Comparison of ENCODE assay signal across 9 cellular contexts in genomic region chr17:49967621-49968379, GRCh38. TPM values are rescaled to one million over a fixed set of nuclear protein-coding genes. Genes with fewer than 3 reads are reported as not detected.
DNase-seq lines count a peak whose midpoint lies in the region; ATAC-seq and TF ChIP-seq lines count a peak whose summit lies in the region.
"Had no signal": no experiment of that assay in that cellular context is flagged by ENCODE, and none has a peak within 500 bp of the region (broad histone marks: within the 10 kb centered on the region; RNA-seq: fewer than 3 reads in every experiment).

No MANE protein-coding gene starts in this region.

- POLR2A ChIA-PET in CD8-positive, alpha-beta T cell (lab: Charles Lee): no interaction called here

- no peak overlapping the region for H3K18ac ChIP-seq in neuronal stem cell (ENCODE audit: low read length)

- peaks cover 61% of the 10 kb centered on the region for H3K4me1 ChIP-seq in CD8-positive, alpha-beta T cell (ENCODE audit: insufficient read depth, low read length)
- peaks cover 11 to 24% of the 10 kb centered on the region in 2 donors for H3K4me1 ChIP-seq in duodenal mucosa (ENCODE audit: control insufficient read depth in 1 of 2, insufficient read depth in 2 of 2, low read length in 2 of 2)
- peaks cover 13 to 26% of the 10 kb centered on the region in 2 donors for H3K4me1 ChIP-seq in neuronal stem cell (ENCODE audit: control insufficient read depth in 2 of 2, insufficient read depth in 1 of 2, low read depth in 1 of 2, low read length in 2 of 2)

- ATAC-seq in CD8-positive, alpha-beta T cell: no peak
- no peak for ATAC-seq in GM21526 (IDR thresholded peaks at IDR 0.05; ENCODE audit: low FRiP score, unreplicated experiment)

- H3K4me2 ChIP-seq in neuronal stem cell (ENCODE audit: insufficient read depth, low read length, poor library complexity, severe bottlenecking): peak overlapping the region; percentile 92

- WGBS in neuronal stem cell (ENCODE audit: extremely low coverage in 2 of 2, insufficient read length in 2 of 2, insufficient replicate concordance in 1 of 2), 2 donors: no CpG with 5 or more reads among the region's 9 CpGs

- H3K9me3 Mint-ChIP-seq in CD8-positive, alpha-beta T cell: no peaks in the 10 kb centered on the region

- H3K79me1 ChIP-seq in neuronal stem cell (ENCODE audit: low read depth, low read length): no peaks in the 10 kb centered on the region

- CTCF ChIA-PET in CD8-positive, alpha-beta T cell (lab: Charles Lee): interaction anchor here (1.4 to 2.4 kb wide), 4 partner anchors 15 to 106 kb away, joined by 4 to 13 read pairs (median 6); no protein-coding TSS in a partner anchor

- no peaks in the 10 kb centered on the region for H3K36me3 Mint-ChIP-seq in CD8-positive, alpha-beta T cell

- no peak for TF ChIP-seq CTCF in CD8-positive, alpha-beta T cell (IDR thresholded peaks at IDR 0.05)

- H3K4me1 Mint-ChIP-seq in CD8-positive, alpha-beta T cell (ENCODE audit: low read depth): peaks cover 61% of the 10 kb centered on the region

- H3K9ac ChIP-seq in duodenal mucosa (ENCODE audit: low read depth in 1 of 2, low read length in 2 of 2) (no peak overlapping the region), neuronal stem cell (ENCODE audit: low read depth, low read length, poor library complexity) (no peak overlapping the region)

- H3K14ac ChIP-seq in neuronal stem cell (ENCODE audit: low read length): no peak overlapping the region

- no peak overlapping the region for H2BK15ac ChIP-seq in neuronal stem cell (ENCODE audit: low read length)

- DNase-seq in CD8-positive, alpha-beta T cell: no peak
- DNase-seq in MG63 (no peak), neuronal stem cell (ENCODE audit: low spot score) (no peak), A172 (ENCODE audit: low spot score) (no peak), HCEC 1CT (no peak), germinal center (ENCODE audit: low spot score) (no peak)

- H3K27me3 Mint-ChIP-seq in CD8-positive, alpha-beta T cell (ENCODE audit: low read depth): peaks cover 64% of the 10 kb centered on the region

- H2BK5ac ChIP-seq in neuronal stem cell (ENCODE audit: low read length): no peak overlapping the region

- H3K27ac ChIP-seq in CD8-positive, alpha-beta T cell (ENCODE audit: low read depth, low read length): no peak overlapping the region
- no peak overlapping the region for H3K27ac ChIP-seq in duodenal mucosa (ENCODE audit: low read depth, low read length)
- no peak overlapping the region for H3K27ac ChIP-seq in neuronal stem cell (replicated peaks; ENCODE audit: low read length)

- H3K9me3 ChIP-seq in CD8-positive, alpha-beta T cell (ENCODE audit: low read length): no peaks in the 10 kb centered on the region
- H3K9me3 ChIP-seq in MG63 (no peaks in the 10 kb centered on the region), duodenal mucosa (ENCODE audit: control insufficient read depth in 1 of 2, low read length in 2 of 2) (no peaks in the 10 kb centered on the region), neuronal stem cell (replicated peaks in 1 of 2; ENCODE audit: control insufficient read depth in 2 of 2, insufficient read depth in 1 of 2, low read depth in 1 of 2, low read length in 2 of 2) (peaks cover 3 to 9% of the 10 kb centered on the region in 2 donors)

- no peak overlapping the region for H4K8ac ChIP-seq in neuronal stem cell (ENCODE audit: low read depth, low read length)

- H2AK5ac ChIP-seq in neuronal stem cell (ENCODE audit: low read depth, low read length): no peak overlapping the region

- H2BK12ac ChIP-seq in neuronal stem cell (ENCODE audit: low read length): no peak overlapping the region

- H3K27ac Mint-ChIP-seq in CD8-positive, alpha-beta T cell: no peak overlapping the region

- intact Hi-C loops in CD8-positive, alpha-beta T cell (cut with DNase I, micrococcal nuclease): no loop called here

- H3K36me3 ChIP-seq in CD8-positive, alpha-beta T cell (ENCODE audit: insufficient read depth, low read length): no peaks in the 10 kb centered on the region
- H3K36me3 ChIP-seq in MG63: peaks cover 3% of the 10 kb centered on the region
- H3K36me3 ChIP-seq in duodenal mucosa (ENCODE audit: control insufficient read depth in 1 of 2, insufficient read depth in 2 of 2, low read length in 2 of 2): no peaks in the 10 kb centered on the region
- no peaks in the 10 kb centered on the region for H3K36me3 ChIP-seq in neuronal stem cell (replicated peaks in 1 of 2; ENCODE audit: control insufficient read depth in 2 of 2, insufficient read depth in 2 of 2, low read length in 2 of 2)

- H3K27me3 ChIP-seq in CD8-positive, alpha-beta T cell (ENCODE audit: insufficient read depth, low read length): peaks cover 55% of the 10 kb centered on the region
- no peaks in the 10 kb centered on the region for H3K27me3 ChIP-seq in MG63
- peaks cover 88 to 92% of the 10 kb centered on the region in 2 donors for H3K27me3 ChIP-seq in duodenal mucosa (ENCODE audit: control insufficient read depth in 1 of 2, insufficient read depth in 2 of 2, low read length in 2 of 2)
- peaks cover 72 to 100% (median 99%) of the 10 kb centered on the region in 3 experiments for H3K27me3 ChIP-seq in neuronal stem cell (ENCODE audit: control insufficient read depth in 3 of 3, insufficient read depth in 3 of 3, low read depth in 1 of 3, low read length in 3 of 3)

- H3K4ac ChIP-seq in neuronal stem cell (ENCODE audit: low read length): no peak overlapping the region

- no peak overlapping the region for H3K23ac ChIP-seq in neuronal stem cell (ENCODE audit: low read depth, low read length, poor library complexity)

- no peak overlapping the region for H2BK120ac ChIP-seq in neuronal stem cell (ENCODE audit: low read depth, low read length)

- H4K91ac ChIP-seq in neuronal stem cell (ENCODE audit: low read depth, low read length, poor library complexity): no peak overlapping the region

- H3K4me3 Mint-ChIP-seq in CD8-positive, alpha-beta T cell: peak overlapping the region; percentile 79

- peak overlapping the region; percentile 94 for H2AFZ ChIP-seq in neuronal stem cell (ENCODE audit: low read length)

- H3K4me3 ChIP-seq in CD8-positive, alpha-beta T cell (ENCODE audit: low read depth, low read length): peak overlapping the region; percentile 76
- peak overlapping the region; percentile 72 for H3K4me3 ChIP-seq in MG63
- H3K4me3 ChIP-seq in duodenal mucosa (ENCODE audit: low read depth in 1 of 2, low read length in 2 of 2): peak overlapping the region; percentile 74 to 79
- no peak overlapping the region for H3K4me3 ChIP-seq in neuronal stem cell (ENCODE audit: low read length in 2 of 2)

RNA-seq across cellular contexts. Expression of gene DLX4, which starts 1.2 kb away (rescaled TPM):
- total RNA-seq in CD8-positive, alpha-beta T cell: under 1 TPM; 0.44 to 0.60 TPM
- 6.1 and 8.6 TPM in 2 replicates for total RNA-seq in MG63 (2014; rRNA removed; shearing (Covaris generic); ENCODE audit: low replicate concordance)
- 0.45 TPM for polyA plus RNA-seq in neuronal stem cell (2013, experiment 1 of 2)
- polyA plus RNA-seq in neuronal stem cell (2013, experiment 2 of 2): 0.61 TPM
- 1.7 and 2.5 TPM in 2 replicates for total RNA-seq in A172 (2014; rRNA removed; shearing (Covaris generic))
- total RNA-seq: T-helper 1 cell treated with Interleukin-12 subunit alpha and Interleukin-12 subunit beta and Interleukin-4 antibody, amounts not matched to agents 30 ng/mL and 1 ng/mL, for 36 hours had no signal

RNA-seq across cellular contexts. Expression of gene DLX3, which starts 27.2 kb away (rescaled TPM):
- total RNA-seq in CD8-positive, alpha-beta T cell: not detected
- 2.5 and 5.3 TPM in 2 replicates for total RNA-seq in MG63 (2014; rRNA removed; shearing (Covaris generic); ENCODE audit: low replicate concordance)
- 1.2 TPM for polyA plus RNA-seq in neuronal stem cell (2013, experiment 1 of 2)
- 1.1 TPM for polyA plus RNA-seq in neuronal stem cell (2013, experiment 2 of 2)
- not detected in 2 replicates for total RNA-seq in A172 (2014; rRNA removed; shearing (Covaris generic))
- total RNA-seq: T-helper 1 cell treated with Interleukin-12 subunit alpha and Interleukin-12 subunit beta and Interleukin-4 antibody, amounts not matched to agents 30 ng/mL and 1 ng/mL, for 36 hours had no signal

Comparison
In these comparisons a context has a peak if more than half of its experiments do, and no peak if none do; other contexts are left out.
1. H3K4me3 ChIP-seq: peak in CD8-positive, alpha-beta T cell (single experiment), MG63 (single experiment) and duodenal mucosa (2 of 2); none in neuronal stem cell (0 of 2).